In genomic region chr2:115359550-115359949, GRCh38 we compare ENCODE assay signal across 28 cellular contexts.
"Had no signal": no experiment of that assay in that cellular context is flagged by ENCODE, and none has a peak within 500 bp of the region (broad histone marks: within the 10 kb centered on the region; RNA-seq: fewer than 3 reads in every experiment).

No MANE protein-coding gene starts in this region.

- H3K27me3 ChIP-seq: colonic mucosa, dorsolateral prefrontal cortex, esophagus muscularis mucosa, esophagus squamous epithelium, foreskin keratinocyte, gastrocnemius medialis, gastroesophageal sphincter, heart left ventricle, heart right ventricle had no signal

- ATAC-seq: esophagus mucosa, foreskin keratinocyte, gastrocnemius medialis, gastroesophageal sphincter, heart left ventricle, heart right ventricle had no signal

- FAIRE-seq: colon, endometrium, endothelial cell of umbilical vein, frontal cortex had no signal

- H3K36me3 ChIP-seq: colonic mucosa, esophagus muscularis mucosa, esophagus squamous epithelium, gastrocnemius medialis, gastroesophageal sphincter, heart left ventricle, heart right ventricle had no signal

- DNase-seq: colonic mucosa; cortex of kidney; dermis blood vessel endothelial cell; dorsolateral prefrontal cortex; effector CD4-positive, alpha-beta T cell; effector CD8-positive, alpha-beta T cell; effector memory CD4-positive, alpha-beta T cell; endodermal cell; erythroblast; esophagus squamous epithelium; foreskin fibroblast; foreskin keratinocyte; foreskin melanocyte; gastrocnemius medialis; glutamatergic neuron; head of caudate nucleus; heart left ventricle; heart right ventricle had no signal

- H3K9me3 ChIP-seq: colonic mucosa, gastrocnemius medialis had no signal

- H3K4me3 Mint-ChIP-seq: dendritic cell treated with granulocyte-macrophage colony-stimulating factor and Interleukin-4, amounts not matched to agents 40 ng/mL and 50 ng/mL, for 4 days; endodermal cell had no signal

- H3K27ac Mint-ChIP-seq: dendritic cell treated with granulocyte-macrophage colony-stimulating factor and Interleukin-4, amounts not matched to agents 40 ng/mL and 50 ng/mL, for 4 days; endodermal cell had no signal

- H3K27me3 Mint-ChIP-seq: dendritic cell treated with granulocyte-macrophage colony-stimulating factor and Interleukin-4, amounts not matched to agents 40 ng/mL and 50 ng/mL, for 4 days had no signal

- H3K4me3 ChIP-seq: colonic mucosa, coronary artery, dorsolateral prefrontal cortex, esophagus muscularis mucosa, esophagus squamous epithelium, gastrocnemius medialis, gastroesophageal sphincter, heart left ventricle, heart right ventricle had no signal

- H3K27ac ChIP-seq: colonic mucosa, coronary artery, dorsolateral prefrontal cortex, epithelial cell of prostate, esophagus muscularis mucosa, esophagus squamous epithelium, foreskin keratinocyte, gastrocnemius medialis, gastroesophageal sphincter, heart left ventricle, heart right ventricle had no signal

- H3K4me1 ChIP-seq: colonic mucosa, esophagus muscularis mucosa, esophagus squamous epithelium, foreskin keratinocyte, gastrocnemius medialis, gastroesophageal sphincter, heart left ventricle, heart right ventricle had no signal
